Comparison of ENCODE assay signal across 15 cellular contexts in genomic region chr1:224302947-224303346, GRCh38. TPM values are rescaled to one million over a fixed set of nuclear protein-coding genes. Genes with fewer than 3 reads are reported as not detected.
DNase-seq lines count a peak whose midpoint lies in the region; ATAC-seq and TF ChIP-seq lines count a peak whose summit lies in the region.
"Had no signal": no experiment of that assay in that cellular context is flagged by ENCODE, and none has a peak within 500 bp of the region (broad histone marks: within the 10 kb centered on the region; RNA-seq: fewer than 3 reads in every experiment).

No MANE protein-coding gene starts in this region.

- ATAC-seq in GM23338 = no peak
- ATAC-seq: HepG2 had no signal

- H3K4me3 ChIP-seq in GM23338 = no peak overlapping the region
- H3K4me3 ChIP-seq in MG63 = no peak overlapping the region
- no peak overlapping the region for H3K4me3 ChIP-seq in choroid plexus epithelial cell (ENCODE audit: low read depth, low read length)

- no peak overlapping the region for H4K8ac ChIP-seq in H9 (replicated peaks; ENCODE audit: insufficient read length, low read depth, low read length)

- H2BK20ac ChIP-seq in H9 (ENCODE audit: low read depth, low read length, poor library complexity, severe bottlenecking) = no peak overlapping the region

- no peak overlapping the region for H2BK5ac ChIP-seq in H9 (ENCODE audit: insufficient read length, low read length)

- no peaks in the 10 kb centered on the region for H3K79me2 ChIP-seq in GM23338 (replicated peaks; ENCODE audit: insufficient read depth)
- no peaks in the 10 kb centered on the region for H3K79me2 ChIP-seq in H9 (ENCODE audit: insufficient read depth, low read length)

- H3K9me3 Mint-ChIP-seq in GM23338 = no peaks in the 10 kb centered on the region
- H3K9me3 Mint-ChIP-seq in H9 = no peaks in the 10 kb centered on the region
- H3K9me3 Mint-ChIP-seq: CD4-positive, alpha-beta memory T cell had no signal

- no peaks in the 10 kb centered on the region for H3K4me1 Mint-ChIP-seq in GM23338
- no peaks in the 10 kb centered on the region for H3K4me1 Mint-ChIP-seq in H9
- H3K4me1 Mint-ChIP-seq: B cell had no signal

- WGBS in H9 (ENCODE audit: extremely low coverage, insufficient read length, low lambda C conversion rate) = no CpG with 5 or more reads among the region's 7 CpGs

- H3K27me3 ChIP-seq in GM23338 (ENCODE audit: insufficient read depth) = no peaks in the 10 kb centered on the region
- H3K27me3 ChIP-seq in MG63 = no peaks in the 10 kb centered on the region
- H3K27me3 ChIP-seq in H9 (ENCODE audit: insufficient read depth, low read length) = no peaks in the 10 kb centered on the region

- H3K23me2 ChIP-seq in H9 (ENCODE audit: insufficient read length, low read depth, low read length, poor library complexity, severe bottlenecking) = no peaks in the 10 kb centered on the region

- no peak overlapping the region for H4K91ac ChIP-seq in H9 (ENCODE audit: insufficient read length, low read depth, low read length)

- H3K9me3 ChIP-seq in MG63 (no peaks in the 10 kb centered on the region), H9 (ENCODE audit: control insufficient read depth, low read depth, low read length) (no peaks in the 10 kb centered on the region)
- H3K9me3 ChIP-seq: Caco-2 had no signal

- H3K36me3 ChIP-seq in GM23338 (ENCODE audit: insufficient read depth) (peaks cover 67% of the 10 kb centered on the region), MG63 (peaks cover 80% of the 10 kb centered on the region)

- H3K27me3 Mint-ChIP-seq in GM23338 (ENCODE audit: insufficient read depth, low read depth, poor library complexity) (peaks cover 6% of the 10 kb centered on the region), H9 (ENCODE audit: low read depth) (no peaks in the 10 kb centered on the region)
- H3K27me3 Mint-ChIP-seq: B cell; CD4-positive, alpha-beta memory T cell had no signal

- no peak overlapping the region for H2BK120ac ChIP-seq in H9 (ENCODE audit: low read depth, low read length, poor library complexity, severe bottlenecking)

- no peak overlapping the region for H4K5ac ChIP-seq in H9 (ENCODE audit: insufficient read length, low read depth, low read length)

- no peaks in the 10 kb centered on the region for H3K9me2 ChIP-seq in GM23338 (ENCODE audit: insufficient read depth)

- H3K18ac ChIP-seq in H9 (ENCODE audit: insufficient read length, low read depth, low read length) = no peak overlapping the region

- no peak overlapping the region for H2BK15ac ChIP-seq in H9 (ENCODE audit: low read depth, low read length)

- H2AFZ ChIP-seq in GM23338 (no peak overlapping the region), H9 (ENCODE audit: low read length) (no peak overlapping the region)

- 0 out of 2 replicates have a peak, but pooled peaks cover 5% of the 10 kb centered on the region for H4K20me1 ChIP-seq in GM23338 (replicated peaks; ENCODE audit: insufficient read depth)
- H4K20me1 ChIP-seq in H9 (ENCODE audit: control insufficient read depth, insufficient read depth, insufficient read length) = no peaks in the 10 kb centered on the region

- no peak overlapping the region for H3T11ph ChIP-seq in H9 (ENCODE audit: low read length)

- no peak overlapping the region for H3K14ac ChIP-seq in H9 (ENCODE audit: insufficient read depth, low read length)

- no peaks in the 10 kb centered on the region for H3F3A ChIP-seq in GM23338 (replicated peaks; ENCODE audit: low read depth)

- no peak overlapping the region for H2BK12ac ChIP-seq in H9 (ENCODE audit: insufficient read length, low read depth, low read length)

- no peaks in the 10 kb centered on the region for H3K79me1 ChIP-seq in H9 (ENCODE audit: insufficient read depth, low read depth, low read length, poor library complexity, severe bottlenecking)

- no peak for DNase-seq in GM23338 (ENCODE audit: low spot score)
- DNase-seq in MG63 = peak; percentile 26
- peak; percentile 2 for DNase-seq in choroid plexus epithelial cell (ENCODE audit: low read depth)
- no peak for DNase-seq in kidney glomerular epithelial cell (lab: John Stamatoyannopoulos, UW)
- DNase-seq in H9 = no peak
- no peak for DNase-seq in amygdala (lab: John Stamatoyannopoulos, UW)
- no peak for DNase-seq in activated CD8-positive, alpha-beta memory T cell treated with anti-CD3 and anti-CD28 coated beads, Interleukin-2, amount 50 U/mL, for 48 hours
- DNase-seq: C1 segment of cervical spinal cord; Caco-2; CD4-positive, alpha-beta memory T cell; DND-41; GF-D8 had no signal

- H3K27ac Mint-ChIP-seq in GM23338 (no peak overlapping the region), H9 (0 out of 7 replicates have a peak overlapping the region, but pooled peaks of 1 of the 3 experiments have one; percentile 53)
- H3K27ac Mint-ChIP-seq: B cell; CD4-positive, alpha-beta memory T cell had no signal

- H3K4ac ChIP-seq in H9 (ENCODE audit: low read depth, low read length) = no peak overlapping the region

- no peak overlapping the region for H2AK5ac ChIP-seq in H9 (ENCODE audit: insufficient read length, low read length)

- TF ChIP-seq CTCF in C4-2B (conservative IDR thresholded peaks at IDR 0.05) (no peak), GM23338 (conservative IDR thresholded peaks at IDR 0.05; ENCODE audit: low read depth in 2 of 2) (no peak), choroid plexus epithelial cell (conservative IDR thresholded peaks at IDR 0.05; ENCODE audit: low read depth, low read length) (no peak), H9 (conservative IDR thresholded peaks at IDR 0.05) (no peak)

- peak overlapping the region; percentile 86 for H3K27ac ChIP-seq in C4-2B
- H3K27ac ChIP-seq in GM23338 (ENCODE audit: low read depth) = peak overlapping the region; percentile 63; the same call in 1 of the 2 replicates
- no peak overlapping the region for H3K27ac ChIP-seq in H9 (ENCODE audit: insufficient read length, low read depth, low read length)

- H3K23ac ChIP-seq in H9 (ENCODE audit: insufficient read length, low read depth, low read length) = no peak overlapping the region

- H3K4me3 Mint-ChIP-seq in GM23338 = no peak overlapping the region
- H3K4me3 Mint-ChIP-seq in H9 = no peak overlapping the region
- H3K4me3 Mint-ChIP-seq: B cell; CD4-positive, alpha-beta memory T cell had no signal

- H3K9ac ChIP-seq in H9 (ENCODE audit: extremely low read depth, insufficient read length, low read length) = no peak overlapping the region

- H3K36me3 Mint-ChIP-seq in GM23338 (ENCODE audit: low read depth) (peaks cover 76% of the 10 kb centered on the region), H9 (ENCODE audit: insufficient read depth in 1 of 3, low read depth in 3 of 3) (peaks cover 16 to 89% (median 71%) of the 10 kb centered on the region in 3 experiments; a peak in 6 of 7 replicates)

- H3K56ac ChIP-seq in H9 (ENCODE audit: insufficient read length, low read depth, low read length) = no peak overlapping the region

- no peaks in the 10 kb centered on the region for H3K4me1 ChIP-seq in GM23338 (ENCODE audit: insufficient read depth)
- H3K4me1 ChIP-seq in H9 (ENCODE audit: insufficient read depth, low read length) = no peaks in the 10 kb centered on the region
- H3K4me1 ChIP-seq: Caco-2 had no signal

- no peak overlapping the region for H3K4me2 ChIP-seq in GM23338
- H3K4me2 ChIP-seq in H9 (ENCODE audit: insufficient read depth, insufficient read length, low read length) = no peak overlapping the region

TF ChIP-seq in GM23338, 12 proteins besides CTCF, POLR2A, EP300 and RAD21:
- TF ChIP-seq NANOG (IDR thresholded peaks at IDR 0.05; ENCODE audit: borderline replicate concordance) (no peak), POLR2AphosphoS5 (IDR thresholded peaks at IDR 0.05; ENCODE audit: low read depth) (no peak), EZH2phosphoT487 (IDR thresholded peaks at IDR 0.05; ENCODE audit: unreplicated experiment) (no peak)

RNA-seq across cellular contexts. Expression of gene NVL, which starts 27.0 kb away (rescaled TPM):
- 35.3 and 44.4 TPM in 2 replicates for total RNA-seq in GM23338 (2014; rRNA removed; shearing (Covaris generic))
- 62.2 and 71.7 TPM in 2 replicates for polyA plus RNA-seq in GM23338 (2016; fragmentation: Nextera tagmentation; extraction: Ambion mirVana)
- 19.4 and 25.8 TPM in 2 replicates for total RNA-seq in MG63 (2014; rRNA removed; shearing (Covaris generic); ENCODE audit: low replicate concordance)
- total RNA-seq in H9 (2021) = 64.0 and 66.9 TPM in 2 replicates

RNA-seq across cellular contexts. Expression of gene CNIH4, which starts 53.7 kb away (rescaled TPM):
- total RNA-seq in GM23338 (2014; rRNA removed; shearing (Covaris generic)) = 47.4 and 53.5 TPM in 2 replicates
- polyA plus RNA-seq in GM23338 (2016; fragmentation: Nextera tagmentation; extraction: Ambion mirVana) = 191 and 194 TPM in 2 replicates
- total RNA-seq in MG63 (2014; rRNA removed; shearing (Covaris generic); ENCODE audit: low replicate concordance) = 30.9 and 114 TPM in 2 replicates
- 104 and 114 TPM in 2 replicates for total RNA-seq in H9 (2021)

Comparison
In these comparisons a context has a peak if more than half of its experiments do, and no peak if none do; other contexts are left out.
1. DNase-seq: peak in MG63 (single experiment) and choroid plexus epithelial cell (single experiment); none in GM23338 (single experiment), kidney glomerular epithelial cell (single experiment), H9 (single experiment), amygdala (0 of 56) and activated CD8-positive, alpha-beta memory T cell treated with anti-CD3 and anti-CD28 coated beads, Interleukin-2, amount 50 U/mL, for 48 hours (single experiment).